Comparison of ENCODE assay signal across 7 cellular contexts in genomic region chr20:46657137-46657536, GRCh38. TPM values are rescaled to one million over a fixed set of nuclear protein-coding genes. Genes with fewer than 3 reads are reported as not detected.
"Had no signal": no experiment of that assay in that cellular context is flagged by ENCODE, and none has a peak within 500 bp of the region (broad histone marks: within the 10 kb centered on the region; RNA-seq: fewer than 3 reads in every experiment).

No MANE protein-coding gene starts in this region.

- H3K4me3 Mint-ChIP-seq: IgD-negative memory B cell had no signal

- DNase-seq: IMR-90, KBM-7 had no signal

- FAIRE-seq: K562 had no signal

- ATAC-seq: K562 had no signal

- H3K27ac ChIP-seq: HL-60 had no signal

- H3K4me1 Mint-ChIP-seq: IgD-negative memory B cell had no signal

- H3K27ac Mint-ChIP-seq: IgD-negative memory B cell had no signal

- H3K4me3 ChIP-seq: K562 had no signal

RNA-seq across cellular contexts. Expression of gene SLC13A3, which starts 5.9 kb away (rescaled TPM):
- total RNA-seq: HT-29, HT1080 had no signal
- polyA plus RNA-seq: IgD-negative memory B cell had no signal

RNA-seq across cellular contexts. Expression of gene SLC2A10, which starts 52.3 kb away (rescaled TPM):
- polyA plus RNA-seq: IgD-negative memory B cell had no signal
